Comparison of ENCODE assay signal across 19 cellular contexts in the genomic region with DNA sequence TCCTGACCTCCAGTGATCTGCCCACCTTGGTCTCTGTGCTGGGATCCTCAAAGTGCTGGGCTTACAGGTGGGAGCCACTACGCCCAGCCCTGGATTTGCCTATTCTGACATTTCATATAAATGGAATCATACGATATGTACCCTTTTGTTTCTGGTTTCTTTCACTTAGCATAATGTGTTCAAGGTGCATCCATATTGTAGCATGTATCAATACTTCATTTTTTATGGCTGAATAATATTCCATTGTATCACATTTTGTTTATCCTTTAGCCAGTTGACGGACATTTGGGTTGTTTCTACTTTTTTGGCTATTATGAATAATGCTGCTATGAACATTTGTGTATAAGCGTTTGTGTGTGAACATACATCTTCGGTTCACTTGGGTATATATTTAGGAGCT.
"Had no signal": no experiment of that assay in that cellular context is flagged by ENCODE, and none has a peak within 500 bp of the region (broad histone marks: within the 10 kb centered on the region; RNA-seq: fewer than 3 reads in every experiment).

No MANE protein-coding gene starts in this region.

- H3K4me1 ChIP-seq: parathyroid adenoma had no signal

- H3K27ac Mint-ChIP-seq: T-helper 1 cell treated with Interleukin-12 subunit alpha and Interleukin-12 subunit beta and Interleukin-4 antibody, amounts not matched to agents 30 μg/mL and 1 μg/mL, for 36 hours had no signal

- H2AFZ ChIP-seq: parathyroid adenoma had no signal

- H3K27ac ChIP-seq: parathyroid adenoma, spleen had no signal

- ATAC-seq: left lobe of liver had no signal

- H3K9me3 ChIP-seq: spleen had no signal

- H3K27me3 ChIP-seq: dorsolateral prefrontal cortex, spleen had no signal

- H3K79me2 ChIP-seq: parathyroid adenoma had no signal

- H3K4me3 ChIP-seq: dorsolateral prefrontal cortex, spleen had no signal

- H3K4me3 Mint-ChIP-seq: activated CD4-positive, alpha-beta memory T cell treated with anti-CD3 and anti-CD28 coated beads for 36 hours; activated naive CD8-positive, alpha-beta T cell; T-helper 1 cell treated with Interleukin-12 subunit alpha and Interleukin-12 subunit beta and Interleukin-4 antibody, amounts not matched to agents 30 μg/mL and 1 μg/mL, for 36 hours had no signal

- H3K36me3 ChIP-seq: spleen had no signal

- H3K9ac ChIP-seq: parathyroid adenoma had no signal

- H3K9me3 Mint-ChIP-seq: activated CD4-positive, alpha-beta memory T cell treated with anti-CD3 and anti-CD28 coated beads for 36 hours; nephron; T-helper 1 cell treated with Interleukin-12 subunit alpha and Interleukin-12 subunit beta and Interleukin-4 antibody, amounts not matched to agents 30 μg/mL and 1 μg/mL, for 36 hours had no signal

- H3K36me3 Mint-ChIP-seq: activated naive CD8-positive, alpha-beta T cell; brain had no signal

- H3K27me3 Mint-ChIP-seq: activated naive CD8-positive, alpha-beta T cell had no signal

- FAIRE-seq: keratinocyte had no signal

- DNase-seq: activated CD4-positive, alpha-beta memory T cell treated with anti-CD3 and anti-CD28 coated beads for 36 hours; activated CD4-positive, CD25-positive, alpha-beta regulatory T cell treated with anti-CD3 and anti-CD28 coated beads, Interleukin-2, amount 50 U/mL, for 72 hours; activated T-cell treated with anti-CD3 and anti-CD28 coated beads, Interleukin-2, amount 50 U/mL, for 48 hours; anterior cingulate cortex; dorsolateral prefrontal cortex; foreskin fibroblast; hippocampal formation; midbrain; spleen; stimulated activated CD4-positive, alpha-beta T cell treated with anti-CD3 and anti-CD28 coated beads, Interleukin-4, amount 100 ng/mL, for 4 hours; stimulated activated naive CD4-positive, alpha-beta T cell; trophoblast cell had no signal
